1 cellular context compared by ENCODE assay signal in genomic region chr19:35124098-35125060, GRCh38.
TF ChIP-seq lines count a peak whose summit lies in the region.

No MANE protein-coding gene starts in this region.

TF ChIP-seq in A549, 52 proteins besides CTCF, POLR2A, EP300 and RAD21:
- TF ChIP-seq ELK1 (IDR thresholded peaks at IDR 0.05; ENCODE audit: low read depth, low read length) (no peak), TP53 (CRISPR knock-in tag; IDR thresholded peaks at IDR 0.05) (0 out of 2 replicates have a peak, but pooled peaks have one; percentile 34), NFE2L2 (conservative IDR thresholded peaks at IDR 0.05; ENCODE audit: low read length) (no peak), BCL3 (IDR thresholded peaks at IDR 0.05) (0 out of 3 replicates have a peak, but pooled peaks have one; percentile 23), PHF8 (IDR thresholded peaks at IDR 0.05; ENCODE audit: borderline replicate concordance, low read depth) (peak; percentile 50; the same call in 1 of the 2 replicates), MAX (IDR thresholded peaks at IDR 0.05) (peak; percentile 97), EHF (CRISPR knock-in tag; IDR thresholded peaks at IDR 0.05) (no peak), ZFP36 (IDR thresholded peaks at IDR 0.05; ENCODE audit: borderline replicate concordance, partially characterized antibody) (no peak), JUNB (IDR thresholded peaks at IDR 0.05) (no peak), HOXA7 (CRISPR knock-in tag; IDR thresholded peaks at IDR 0.05) (no peak), JUN (IDR thresholded peaks at IDR 0.05) (peak in 1 of 2 experiments; percentile 51; a peak in 2 of 5 replicates), MAFK (IDR thresholded peaks at IDR 0.05; ENCODE audit: partially characterized antibody) (peak; percentile 45), CEBPB (IDR thresholded peaks at IDR 0.05) (no peak)
- TF ChIP-seq, protein P1, sequence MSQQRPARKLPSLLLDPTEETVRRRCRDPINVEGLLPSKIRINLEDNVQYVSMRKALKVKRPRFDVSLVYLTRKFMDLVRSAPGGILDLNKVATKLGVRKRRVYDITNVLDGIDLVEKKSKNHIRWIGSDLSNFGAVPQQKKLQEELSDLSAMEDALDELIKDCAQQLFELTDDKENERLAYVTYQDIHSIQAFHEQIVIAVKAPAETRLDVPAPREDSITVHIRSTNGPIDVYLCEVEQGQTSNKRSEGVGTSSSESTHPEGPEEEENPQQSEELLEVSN (IDR thresholded peaks at IDR 0.05; ENCODE audit: borderline replicate concordance, low read depth): peak; percentile 99
- TF ChIP-seq, protein P2, sequence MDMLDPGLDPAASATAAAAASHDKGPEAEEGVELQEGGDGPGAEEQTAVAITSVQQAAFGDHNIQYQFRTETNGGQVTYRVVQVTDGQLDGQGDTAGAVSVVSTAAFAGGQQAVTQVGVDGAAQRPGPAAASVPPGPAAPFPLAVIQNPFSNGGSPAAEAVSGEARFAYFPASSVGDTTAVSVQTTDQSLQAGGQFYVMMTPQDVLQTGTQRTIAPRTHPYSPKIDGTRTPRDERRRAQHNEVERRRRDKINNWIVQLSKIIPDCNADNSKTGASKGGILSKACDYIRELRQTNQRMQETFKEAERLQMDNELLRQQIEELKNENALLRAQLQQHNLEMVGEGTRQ (IDR thresholded peaks at IDR 0.05): peak; percentile 66
